16 cellular contexts compared by ENCODE assay signal in genomic region chr2:189258604-189259003, GRCh38.
DNase-seq lines count a peak whose midpoint lies in the region; ATAC-seq and TF ChIP-seq lines count a peak whose summit lies in the region.
"Had no signal": no experiment of that assay in that cellular context is flagged by ENCODE, and none has a peak within 500 bp of the region (broad histone marks: within the 10 kb centered on the region; RNA-seq: fewer than 3 reads in every experiment).

No MANE protein-coding gene starts in this region.

- BruUV-seq in Caco-2 (replicated peaks; lab: Mats Ljungman, UMichigan): no TSS peak

- TF ChIP-seq CTCF in activated CD8-positive, alpha-beta T cell treated with anti-CD3 and anti-CD28 coated beads for 36 hours (IDR thresholded peaks at IDR 0.05): no peak
- TF ChIP-seq CTCF in Caco-2 (IDR thresholded peaks at IDR 0.05; ENCODE audit: insufficient read depth in 1 of 2, low read depth in 1 of 2, low read length in 1 of 2, severe bottlenecking in 1 of 2, unreplicated experiment in 1 of 2): no peak

- peak overlapping the region; percentile 13 for H3K27ac Mint-ChIP-seq in activated CD8-positive, alpha-beta T cell treated with anti-CD3 and anti-CD28 coated beads for 36 hours
- no peak overlapping the region for H3K27ac Mint-ChIP-seq in activated CD8-positive, alpha-beta T cell treated with anti-CD3 and anti-CD28 coated beads, Interleukin-2, amount 10 ng/mL, durations not matched to agents 7 days and 5 days
- peak overlapping the region; percentile 76 for H3K27ac Mint-ChIP-seq in stimulated activated naive CD8-positive, alpha-beta T cell treated with anti-CD3 and anti-CD28 coated beads, Interleukin-15, Interleukin-2, amounts not matched to agents 100 ng/mL and 50 ng/mL, for 24 hours
- H3K27ac Mint-ChIP-seq in stimulated activated naive CD8-positive, alpha-beta T cell treated with anti-CD3 and anti-CD28 coated beads, Interleukin-15, amount 100 ng/mL, for 72 hours: no peak overlapping the region
- H3K27ac Mint-ChIP-seq in activated naive CD8-positive, alpha-beta T cell treated with anti-CD3 and anti-CD28 coated beads, Interleukin-2, amount 50 U/mL, for 24 hours: peak overlapping the region; percentile 87
- no peak overlapping the region for H3K27ac Mint-ChIP-seq in Caco-2 (ENCODE audit: unreplicated experiment)
- H3K27ac Mint-ChIP-seq: CD14-positive monocyte; CD4-positive, alpha-beta memory T cell; GM23338 had no signal

- no peaks in the 10 kb centered on the region for H3K4me1 ChIP-seq in Caco-2
- H3K4me1 ChIP-seq: BLaER1 had no signal

- peaks cover 44% of the 10 kb centered on the region for H3K4me1 Mint-ChIP-seq in activated CD8-positive, alpha-beta T cell treated with anti-CD3 and anti-CD28 coated beads for 36 hours (ENCODE audit: low read depth)
- no peaks in the 10 kb centered on the region for H3K4me1 Mint-ChIP-seq in activated CD8-positive, alpha-beta T cell treated with anti-CD3 and anti-CD28 coated beads, Interleukin-2, amount 10 ng/mL, durations not matched to agents 7 days and 5 days (ENCODE audit: low read depth)
- H3K4me1 Mint-ChIP-seq in stimulated activated naive CD8-positive, alpha-beta T cell treated with anti-CD3 and anti-CD28 coated beads, Interleukin-15, Interleukin-2, amounts not matched to agents 100 ng/mL and 50 ng/mL, for 24 hours (ENCODE audit: low read depth): peaks cover 70% of the 10 kb centered on the region
- peaks cover 35% of the 10 kb centered on the region for H3K4me1 Mint-ChIP-seq in stimulated activated naive CD8-positive, alpha-beta T cell treated with anti-CD3 and anti-CD28 coated beads, Interleukin-15, amount 100 ng/mL, for 72 hours
- peaks cover 65% of the 10 kb centered on the region for H3K4me1 Mint-ChIP-seq in activated naive CD8-positive, alpha-beta T cell treated with anti-CD3 and anti-CD28 coated beads, Interleukin-2, amount 50 U/mL, for 24 hours
- peaks cover 4% of the 10 kb centered on the region for H3K4me1 Mint-ChIP-seq in Caco-2 (ENCODE audit: low read depth, unreplicated experiment)
- H3K4me1 Mint-ChIP-seq: CD14-positive monocyte had no signal

- peaks cover 4% of the 10 kb centered on the region for H3K36me3 Mint-ChIP-seq in activated CD8-positive, alpha-beta T cell treated with anti-CD3 and anti-CD28 coated beads for 36 hours (ENCODE audit: low read depth)
- H3K36me3 Mint-ChIP-seq in activated CD8-positive, alpha-beta T cell treated with anti-CD3 and anti-CD28 coated beads, Interleukin-2, amount 10 ng/mL, durations not matched to agents 7 days and 5 days (ENCODE audit: low read depth): no peaks in the 10 kb centered on the region
- H3K36me3 Mint-ChIP-seq in stimulated activated naive CD8-positive, alpha-beta T cell treated with anti-CD3 and anti-CD28 coated beads, Interleukin-15, Interleukin-2, amounts not matched to agents 100 ng/mL and 50 ng/mL, for 24 hours (ENCODE audit: low read depth): peaks cover 17% of the 10 kb centered on the region
- H3K36me3 Mint-ChIP-seq in activated naive CD8-positive, alpha-beta T cell treated with anti-CD3 and anti-CD28 coated beads, Interleukin-2, amount 50 U/mL, for 24 hours (ENCODE audit: low read depth): peaks cover 11% of the 10 kb centered on the region
- no peaks in the 10 kb centered on the region for H3K36me3 Mint-ChIP-seq in Caco-2 (ENCODE audit: insufficient read depth, unreplicated experiment)
- H3K36me3 Mint-ChIP-seq: CD14-positive monocyte; CD4-positive, alpha-beta memory T cell had no signal

- H3K9me3 Mint-ChIP-seq in activated CD8-positive, alpha-beta T cell treated with anti-CD3 and anti-CD28 coated beads for 36 hours: no peaks in the 10 kb centered on the region
- no peaks in the 10 kb centered on the region for H3K9me3 Mint-ChIP-seq in activated CD8-positive, alpha-beta T cell treated with anti-CD3 and anti-CD28 coated beads, Interleukin-2, amount 10 ng/mL, durations not matched to agents 7 days and 5 days (ENCODE audit: insufficient read depth)
- H3K9me3 Mint-ChIP-seq in stimulated activated naive CD8-positive, alpha-beta T cell treated with anti-CD3 and anti-CD28 coated beads, Interleukin-15, Interleukin-2, amounts not matched to agents 100 ng/mL and 50 ng/mL, for 24 hours: peaks cover 3% of the 10 kb centered on the region
- no peaks in the 10 kb centered on the region for H3K9me3 Mint-ChIP-seq in stimulated activated naive CD8-positive, alpha-beta T cell treated with anti-CD3 and anti-CD28 coated beads, Interleukin-15, amount 100 ng/mL, for 72 hours
- H3K9me3 Mint-ChIP-seq in activated naive CD8-positive, alpha-beta T cell treated with anti-CD3 and anti-CD28 coated beads, Interleukin-2, amount 50 U/mL, for 24 hours: no peaks in the 10 kb centered on the region
- H3K9me3 Mint-ChIP-seq in Caco-2 (ENCODE audit: unreplicated experiment): no peaks in the 10 kb centered on the region
- H3K9me3 Mint-ChIP-seq: CD4-positive, alpha-beta memory T cell; GM23338 had no signal

- intact Hi-C loops in activated CD8-positive, alpha-beta T cell treated with anti-CD3 and anti-CD28 coated beads for 36 hours (cut with micrococcal nuclease): no loop called here
- intact Hi-C loops in Caco-2 (cut with micrococcal nuclease; ENCODE audit: unreplicated experiment): no loop called here

- POLR2A ChIA-PET in activated CD8-positive, alpha-beta T cell treated with anti-CD3 and anti-CD28 coated beads for 36 hours (lab: Charles Lee): no interaction called here
- POLR2A ChIA-PET in activated CD8-positive, alpha-beta T cell treated with anti-CD3 and anti-CD28 coated beads, Interleukin-2, amount 10 ng/mL, durations not matched to agents 7 days and 5 days (lab: Charles Lee): no interaction called here
- POLR2A ChIA-PET in Caco-2 (lab: Charles Lee): no interaction called here

- H3K4me3 Mint-ChIP-seq in activated CD8-positive, alpha-beta T cell treated with anti-CD3 and anti-CD28 coated beads for 36 hours: no peak overlapping the region
- H3K4me3 Mint-ChIP-seq in activated CD8-positive, alpha-beta T cell treated with anti-CD3 and anti-CD28 coated beads, Interleukin-2, amount 10 ng/mL, durations not matched to agents 7 days and 5 days: no peak overlapping the region
- H3K4me3 Mint-ChIP-seq in stimulated activated naive CD8-positive, alpha-beta T cell treated with anti-CD3 and anti-CD28 coated beads, Interleukin-15, Interleukin-2, amounts not matched to agents 100 ng/mL and 50 ng/mL, for 24 hours: no peak overlapping the region
- no peak overlapping the region for H3K4me3 Mint-ChIP-seq in stimulated activated naive CD8-positive, alpha-beta T cell treated with anti-CD3 and anti-CD28 coated beads, Interleukin-15, amount 100 ng/mL, for 72 hours
- peak overlapping the region; percentile 8 for H3K4me3 Mint-ChIP-seq in activated naive CD8-positive, alpha-beta T cell treated with anti-CD3 and anti-CD28 coated beads, Interleukin-2, amount 50 U/mL, for 24 hours
- no peak overlapping the region for H3K4me3 Mint-ChIP-seq in Caco-2 (ENCODE audit: unreplicated experiment)
- H3K4me3 Mint-ChIP-seq: CD14-positive monocyte; CD4-positive, alpha-beta memory T cell; GM23338 had no signal

- no peaks in the 10 kb centered on the region for H3K27me3 ChIP-seq in Caco-2 (replicated peaks; ENCODE audit: control insufficient read depth, insufficient read depth, low read length)
- H3K27me3 ChIP-seq: BLaER1 had no signal

- no peak overlapping the region for H3K4me3 ChIP-seq in Caco-2 (ENCODE audit: low read depth, low read length)
- H3K4me3 ChIP-seq: BLaER1, GM23338 had no signal

- no peak for DNase-seq in activated CD8-positive, alpha-beta T cell treated with anti-CD3 and anti-CD28 coated beads for 36 hours
- no peak for DNase-seq in activated CD8-positive, alpha-beta T cell treated with anti-CD3 and anti-CD28 coated beads, Interleukin-2, amount 10 ng/mL, durations not matched to agents 7 days and 5 days
- no peak for DNase-seq in stimulated activated naive CD8-positive, alpha-beta T cell treated with anti-CD3 and anti-CD28 coated beads, Interleukin-15, amount 100 ng/mL, for 72 hours
- DNase-seq in activated naive CD8-positive, alpha-beta T cell treated with anti-CD3 and anti-CD28 coated beads, Interleukin-2, amount 50 U/mL, for 24 hours: no peak
- DNase-seq in Caco-2: no peak
- DNase-seq in NCI-H1048 (lab: John Stamatoyannopoulos, UW): no peak
- DNase-seq: 8988T; Calu3; CD4-positive, alpha-beta memory T cell; DMS79 treated with DMSO at 0.1 percent for 48 hours; GF-D8; HCEC 1CT had no signal

- no peak for ATAC-seq in activated CD8-positive, alpha-beta T cell treated with anti-CD3 and anti-CD28 coated beads for 36 hours
- no peak for ATAC-seq in activated CD8-positive, alpha-beta T cell treated with anti-CD3 and anti-CD28 coated beads, Interleukin-2, amount 10 ng/mL, durations not matched to agents 7 days and 5 days
- ATAC-seq in stimulated activated naive CD8-positive, alpha-beta T cell treated with anti-CD3 and anti-CD28 coated beads, Interleukin-15, amount 100 ng/mL, for 72 hours: no peak
- ATAC-seq in activated naive CD8-positive, alpha-beta T cell treated with anti-CD3 and anti-CD28 coated beads, Interleukin-2, amount 50 U/mL, for 24 hours: no peak
- ATAC-seq: GM23338 had no signal

- no peaks in the 10 kb centered on the region for H3K36me3 ChIP-seq in Caco-2 (ENCODE audit: control insufficient read depth, insufficient read depth, low read length)
- H3K36me3 ChIP-seq: BLaER1 had no signal

- CTCF ChIA-PET in activated CD8-positive, alpha-beta T cell treated with anti-CD3 and anti-CD28 coated beads for 36 hours (lab: Charles Lee): interaction anchor here (1.2 kb wide), 1 partner anchor 9 kb away, joined by 3 read pairs; no protein-coding TSS in a partner anchor
- CTCF ChIA-PET in activated CD8-positive, alpha-beta T cell treated with anti-CD3 and anti-CD28 coated beads, Interleukin-2, amount 10 ng/mL, durations not matched to agents 7 days and 5 days (lab: Charles Lee): no interaction called here
- CTCF ChIA-PET in Caco-2 (lab: Charles Lee): no interaction called here

- no peaks in the 10 kb centered on the region for H3K9me3 ChIP-seq in Caco-2
- H3K9me3 ChIP-seq: BLaER1 had no signal

- H3K27me3 Mint-ChIP-seq in activated CD8-positive, alpha-beta T cell treated with anti-CD3 and anti-CD28 coated beads for 36 hours: no peaks in the 10 kb centered on the region
- H3K27me3 Mint-ChIP-seq in activated CD8-positive, alpha-beta T cell treated with anti-CD3 and anti-CD28 coated beads, Interleukin-2, amount 10 ng/mL, durations not matched to agents 7 days and 5 days (ENCODE audit: low read depth): no peaks in the 10 kb centered on the region
- no peaks in the 10 kb centered on the region for H3K27me3 Mint-ChIP-seq in stimulated activated naive CD8-positive, alpha-beta T cell treated with anti-CD3 and anti-CD28 coated beads, Interleukin-15, Interleukin-2, amounts not matched to agents 100 ng/mL and 50 ng/mL, for 24 hours
- no peaks in the 10 kb centered on the region for H3K27me3 Mint-ChIP-seq in stimulated activated naive CD8-positive, alpha-beta T cell treated with anti-CD3 and anti-CD28 coated beads, Interleukin-15, amount 100 ng/mL, for 72 hours
- no peaks in the 10 kb centered on the region for H3K27me3 Mint-ChIP-seq in activated naive CD8-positive, alpha-beta T cell treated with anti-CD3 and anti-CD28 coated beads, Interleukin-2, amount 50 U/mL, for 24 hours
- no peaks in the 10 kb centered on the region for H3K27me3 Mint-ChIP-seq in Caco-2 (ENCODE audit: insufficient read depth, unreplicated experiment)
- H3K27me3 Mint-ChIP-seq: CD4-positive, alpha-beta memory T cell had no signal

Comparison
In these comparisons a context has a peak if more than half of its experiments do, and no peak if none do; other contexts are left out.
1. H3K27ac Mint-ChIP-seq: peak in activated CD8-positive, alpha-beta T cell treated with anti-CD3 and anti-CD28 coated beads for 36 hours (single experiment), stimulated activated naive CD8-positive, alpha-beta T cell treated with anti-CD3 and anti-CD28 coated beads, Interleukin-15, Interleukin-2, amounts not matched to agents 100 ng/mL and 50 ng/mL, for 24 hours (single experiment) and activated naive CD8-positive, alpha-beta T cell treated with anti-CD3 and anti-CD28 coated beads, Interleukin-2, amount 50 U/mL, for 24 hours (single experiment); none in activated CD8-positive, alpha-beta T cell treated with anti-CD3 and anti-CD28 coated beads, Interleukin-2, amount 10 ng/mL, durations not matched to agents 7 days and 5 days (single experiment), stimulated activated naive CD8-positive, alpha-beta T cell treated with anti-CD3 and anti-CD28 coated beads, Interleukin-15, amount 100 ng/mL, for 72 hours (0 of 2) and Caco-2 (single experiment).